Comparison of ENCODE assay signal across 18 cellular contexts in genomic region chr14:59819446-59820088, GRCh38. TPM values are rescaled to one million over a fixed set of nuclear protein-coding genes. Genes with fewer than 3 reads are reported as not detected.
A peak's percentile ranks its signal among the peaks of the same experiment; 100 is the strongest.
DNase-seq lines count a peak whose midpoint lies in the region; ATAC-seq, FAIRE-seq and TF ChIP-seq lines count a peak whose summit lies in the region.
"Had no signal": no experiment of that assay in that cellular context is flagged by ENCODE, and none has a peak within 500 bp of the region (broad histone marks: within the 10 kb centered on the region; RNA-seq: fewer than 3 reads in every experiment).

No MANE protein-coding gene starts in this region.

- intact Hi-C loops in kidney (cut with DNase I) (no loop called here), aorta (cut with DNase I) (no loop called here), lower leg skin (cut with DNase I; ENCODE audit: low total_unique reads) (no loop called here)

- 96% methylated on average over 38 of the region's 38 CpGs for WGBS in aorta, 2 donors
- WGBS in lower leg skin, 2 donors: 98 to 99% methylated on average over 22 to 38 of the region's 38 CpGs

- TF ChIP-seq CTCF in kidney (IDR thresholded peaks at IDR 0.05; ENCODE audit: borderline replicate concordance, extremely low read depth, insufficient read depth) (no peak), lower leg skin (IDR thresholded peaks at IDR 0.05) (no peak), HFFc6 (IDR thresholded peaks at IDR 0.05) (no peak)

- DNase-seq in HTR-8/SVneo (ENCODE audit: insufficient read length, low spot score) (no peak), kidney (peak; percentile 57), aorta (peak in 1 of 2 donors; percentile 73), lower leg skin (ENCODE audit: low spot score in 2 of 2) (no peak), HFFc6 (no peak)
- no peak for DNase-seq in activated CD4-positive, alpha-beta T cell treated with anti-CD3 and anti-CD28 coated beads for 1 hour
- DNase-seq: BE2C; CD4-positive, alpha-beta memory T cell; DMS79; GOT3 had no signal

- no peaks in the 10 kb centered on the region for H3K27me3 ChIP-seq in aorta (ENCODE audit: control insufficient read depth in 1 of 2, insufficient read depth in 2 of 2, low read length in 1 of 2)
- H3K27me3 ChIP-seq: BE2C had no signal

- H3K36me3 ChIP-seq in kidney (ENCODE audit: control insufficient read depth in 1 of 2, insufficient read depth in 2 of 2, low read length in 2 of 2) (no peaks in the 10 kb centered on the region), aorta (ENCODE audit: control insufficient read depth in 1 of 2, insufficient read depth in 2 of 2, low read length in 1 of 2) (no peaks in the 10 kb centered on the region)
- H3K36me3 ChIP-seq: BE2C, HAP-1 had no signal

- H3K36me3 Mint-ChIP-seq in stimulated activated memory B cell treated with anti-CD40 and anti-IgM and Interleukin-4, amounts not matched to agents 10 μg/mL and 1 μg/mL and 100 μg/mL, for 72 hours: no peaks in the 10 kb centered on the region
- H3K36me3 Mint-ChIP-seq in HFFc6 (ENCODE audit: low read depth): no peaks in the 10 kb centered on the region
- H3K36me3 Mint-ChIP-seq: CD4-positive, alpha-beta memory T cell; IgD-negative memory B cell had no signal

- H3K27ac ChIP-seq in kidney (ENCODE audit: low read depth in 2 of 2, low read length in 2 of 2) (no peak overlapping the region), aorta (ENCODE audit: low read depth in 1 of 2, low read length in 2 of 2) (no peak overlapping the region)
- H3K27ac ChIP-seq: A549, C4-2B had no signal

- no peaks in the 10 kb centered on the region for H3K9me3 Mint-ChIP-seq in stimulated activated memory B cell treated with anti-CD40 and anti-IgM and Interleukin-4, amounts not matched to agents 10 μg/mL and 1 μg/mL and 100 μg/mL, for 72 hours
- H3K9me3 Mint-ChIP-seq in HFFc6: peaks cover 52% of the 10 kb centered on the region

- H3K27ac Mint-ChIP-seq in stimulated activated memory B cell treated with anti-CD40 and anti-IgM and Interleukin-4, amounts not matched to agents 10 μg/mL and 1 μg/mL and 100 μg/mL, for 72 hours: no peak overlapping the region
- no peak overlapping the region for H3K27ac Mint-ChIP-seq in HFFc6
- H3K27ac Mint-ChIP-seq: CD4-positive, alpha-beta memory T cell; IgD-negative memory B cell had no signal

- H3K4me1 Mint-ChIP-seq in stimulated activated memory B cell treated with anti-CD40 and anti-IgM and Interleukin-4, amounts not matched to agents 10 μg/mL and 1 μg/mL and 100 μg/mL, for 72 hours: no peaks in the 10 kb centered on the region
- no peaks in the 10 kb centered on the region for H3K4me1 Mint-ChIP-seq in HFFc6 (ENCODE audit: low read depth)
- H3K4me1 Mint-ChIP-seq: CD4-positive, alpha-beta memory T cell; IgD-negative memory B cell had no signal

- no peak overlapping the region for H3K4me3 Mint-ChIP-seq in stimulated activated memory B cell treated with anti-CD40 and anti-IgM and Interleukin-4, amounts not matched to agents 10 μg/mL and 1 μg/mL and 100 μg/mL, for 72 hours
- no peak overlapping the region for H3K4me3 Mint-ChIP-seq in HFFc6
- H3K4me3 Mint-ChIP-seq: CD4-positive, alpha-beta memory T cell; IgD-negative memory B cell had no signal

- H3K4me1 ChIP-seq in kidney (ENCODE audit: control insufficient read depth in 1 of 2, insufficient read depth in 1 of 2, low read depth in 1 of 2, low read length in 2 of 2) (no peaks in the 10 kb centered on the region), aorta (ENCODE audit: control insufficient read depth in 1 of 2, insufficient read depth in 2 of 2, low read length in 2 of 2) (peaks cover 0 to 5% of the 10 kb centered on the region in 2 donors)
- H3K4me1 ChIP-seq: A549, BE2C, HAP-1 had no signal

- H3K9ac ChIP-seq in kidney (ENCODE audit: low read length in 2 of 2): no peak overlapping the region

- H3K27me3 Mint-ChIP-seq in stimulated activated memory B cell treated with anti-CD40 and anti-IgM and Interleukin-4, amounts not matched to agents 10 μg/mL and 1 μg/mL and 100 μg/mL, for 72 hours: peaks cover 8% of the 10 kb centered on the region
- H3K27me3 Mint-ChIP-seq in HFFc6 (ENCODE audit: insufficient read depth): no peaks in the 10 kb centered on the region
- H3K27me3 Mint-ChIP-seq: IgD-negative memory B cell had no signal

- FAIRE-seq in HTR-8/SVneo (lab: Jason Lieb, UNC): peak; percentile 67
- FAIRE-seq in kidney (lab: Jason Lieb, UNC): no peak
- FAIRE-seq: A549, GM12891 had no signal

- TF ChIP-seq POLR2A in lower leg skin (IDR thresholded peaks at IDR 0.05): no peak

- peaks cover 0 to 3% of the 10 kb centered on the region in 2 donors for H3K9me3 ChIP-seq in kidney (ENCODE audit: control insufficient read depth in 1 of 2, low read length in 2 of 2)
- H3K9me3 ChIP-seq in aorta (ENCODE audit: control insufficient read depth, low read length): peaks cover 2% of the 10 kb centered on the region
- H3K9me3 ChIP-seq: A549, BE2C, HAP-1 had no signal

- H3K4me3 ChIP-seq in kidney (ENCODE audit: low read length in 2 of 2) (no peak overlapping the region), aorta (ENCODE audit: low read length in 2 of 2) (no peak overlapping the region), lower leg skin (ENCODE audit: low read depth, poor library complexity, severe bottlenecking) (no peak overlapping the region)
- H3K4me3 ChIP-seq: A549, HAP-1 had no signal

- ATAC-seq in stimulated activated memory B cell treated with anti-CD40 and anti-IgM and Interleukin-4, amounts not matched to agents 10 μg/mL and 1 μg/mL and 100 μg/mL, for 72 hours: peak; percentile 41
- peak; percentile 36 for ATAC-seq in aorta (ENCODE audit: low FRiP score)
- ATAC-seq: A549 had no signal

RNA-seq across cellular contexts. Expression of gene RTN1, which starts 51.0 kb away (rescaled TPM):
- total RNA-seq in kidney (5.1 TPM), aorta (10 to 100 TPM; 17.8 to 42.4 TPM), lower leg skin (1 to 10 TPM; 5.1 to 8.1 (median 5.8) TPM)
- polyA plus RNA-seq in kidney (ENCODE audit: insufficient read depth, low read depth, low replicate concordance) (4.5 TPM), aorta (10 to 100 TPM; 21.4 to 43.7 TPM)
- under 1 TPM in 2 of 6 experiments, not detected in 4; 0.07 to 0.17 TPM for total RNA-seq in HFFc6 (2021; fragmentation: NEBNext Ultra II Directional; extraction: Animal tissue kit (Norgen Biotek cat#: 25700))
- total RNA-seq: G401, HT-29 had no signal
- polyA plus RNA-seq: CD4-positive, alpha-beta memory T cell had no signal
